Comparison of ENCODE assay signal across 9 cellular contexts in the genomic region with DNA sequence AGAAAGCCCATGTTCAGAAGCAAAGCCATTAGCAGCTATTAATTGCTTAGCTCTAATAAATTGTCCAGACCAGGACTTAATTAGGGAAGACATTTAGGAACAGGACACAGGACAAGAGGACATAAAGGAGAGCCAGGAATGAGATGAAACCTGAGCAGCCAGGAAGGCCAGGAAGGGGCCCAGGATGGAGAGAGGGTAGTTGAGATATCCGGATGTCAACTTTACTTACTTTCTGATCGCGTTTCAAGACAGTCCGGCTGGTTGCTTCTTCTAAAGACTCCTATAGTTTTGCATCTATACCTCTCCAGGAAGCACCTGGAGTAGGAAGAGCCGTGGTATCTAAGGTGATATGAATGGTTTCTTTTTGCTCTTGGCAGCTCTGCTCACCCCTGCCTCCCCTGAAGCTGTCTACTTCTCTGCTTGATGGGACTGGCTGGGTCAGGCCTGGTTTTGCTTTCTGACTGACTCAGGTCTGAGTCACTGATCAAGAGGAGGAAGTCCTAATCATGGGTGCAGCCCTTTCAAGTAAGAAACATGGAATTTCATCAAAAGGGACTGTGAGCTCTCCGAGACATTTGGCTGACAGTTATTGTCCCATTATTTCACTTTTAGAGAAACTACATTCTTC.
DNase-seq lines count a peak whose midpoint lies in the region; ATAC-seq and TF ChIP-seq lines count a peak whose summit lies in the region.
"Had no signal": no experiment of that assay in that cellular context is flagged by ENCODE, and none has a peak within 500 bp of the region (broad histone marks: within the 10 kb centered on the region; RNA-seq: fewer than 3 reads in every experiment).

No MANE protein-coding gene starts in this region.

- in situ Hi-C loops in astrocyte of the spinal cord (cut with HindIII; ENCODE audit: low sequenced_read_pairs): no loop called here

- H3K9me3 Mint-ChIP-seq in stimulated activated naive CD8-positive, alpha-beta T cell treated with anti-CD3 and anti-CD28 coated beads, Interleukin-15, amount 100 ng/mL, for 72 hours: no peaks in the 10 kb centered on the region
- no peaks in the 10 kb centered on the region for H3K9me3 Mint-ChIP-seq in endodermal cell

- H3K4me3 ChIP-seq in AG10803 (ENCODE audit: low read length): no peak overlapping the region
- H3K4me3 ChIP-seq in astrocyte of the spinal cord (ENCODE audit: low read depth, low read length): no peak overlapping the region
- no peak overlapping the region for H3K4me3 ChIP-seq in endodermal cell (ENCODE audit: low read length)

- DNase-seq in AG10803 (ENCODE audit: low read depth): peak; percentile 40
- DNase-seq in astrocyte of the spinal cord (ENCODE audit: low read depth, low spot score): peak; percentile 62
- no peak for DNase-seq in stimulated activated naive CD8-positive, alpha-beta T cell treated with anti-CD3 and anti-CD28 coated beads, Interleukin-15, amount 100 ng/mL, for 72 hours
- no peak for DNase-seq in ecto neural progenitor cell (ENCODE audit: low spot score)
- DNase-seq in NCI-H2107 treated with DMSO at 0.1 percent for 48 hours (lab: John Stamatoyannopoulos, UW; ENCODE audit: unreplicated experiment): no peak
- DNase-seq in endodermal cell: no peak

- TF ChIP-seq CTCF in AG10803 (conservative IDR thresholded peaks at IDR 0.05; ENCODE audit: low read length) (no peak), astrocyte of the spinal cord (IDR thresholded peaks at IDR 0.05; ENCODE audit: low read depth, low read length) (no peak), endodermal cell (conservative IDR thresholded peaks at IDR 0.05) (no peak)

- no peak overlapping the region for H3K9ac ChIP-seq in endodermal cell (ENCODE audit: extremely low read depth, low read length, poor library complexity, severe bottlenecking)

- no peak overlapping the region for H3K27ac ChIP-seq in endodermal cell (ENCODE audit: low read depth, low read length)

- no peaks in the 10 kb centered on the region for H3K27me3 ChIP-seq in endodermal cell (ENCODE audit: control insufficient read depth, insufficient read depth, low read length, poor library complexity, severe bottlenecking)

- no peaks in the 10 kb centered on the region for H3K9me3 ChIP-seq in endodermal cell (ENCODE audit: control insufficient read depth, low read length)

- H3K4me1 ChIP-seq in endodermal cell (ENCODE audit: control insufficient read depth, insufficient read depth, low read length): no peaks in the 10 kb centered on the region

- ATAC-seq in GM19351 (IDR thresholded peaks at IDR 0.05; ENCODE audit: unreplicated experiment): peak; percentile 97
- ATAC-seq in HG03342 (IDR thresholded peaks at IDR 0.05; ENCODE audit: unreplicated experiment): peak; percentile 98
- peak; percentile 53 for ATAC-seq in stimulated activated naive CD8-positive, alpha-beta T cell treated with anti-CD3 and anti-CD28 coated beads, Interleukin-15, amount 100 ng/mL, for 72 hours

- H3K4me3 Mint-ChIP-seq in stimulated activated naive CD8-positive, alpha-beta T cell treated with anti-CD3 and anti-CD28 coated beads, Interleukin-15, amount 100 ng/mL, for 72 hours: no peak overlapping the region
- H3K4me3 Mint-ChIP-seq in endodermal cell: no peak overlapping the region
- H3K4me3 Mint-ChIP-seq: activated naive CD8-positive, alpha-beta T cell had no signal

- H3K27me3 Mint-ChIP-seq in stimulated activated naive CD8-positive, alpha-beta T cell treated with anti-CD3 and anti-CD28 coated beads, Interleukin-15, amount 100 ng/mL, for 72 hours: peaks cover 6% of the 10 kb centered on the region
- H3K27me3 Mint-ChIP-seq in endodermal cell (ENCODE audit: insufficient read depth): no peaks in the 10 kb centered on the region
- H3K27me3 Mint-ChIP-seq: activated naive CD8-positive, alpha-beta T cell had no signal

- H3K27ac Mint-ChIP-seq in stimulated activated naive CD8-positive, alpha-beta T cell treated with anti-CD3 and anti-CD28 coated beads, Interleukin-15, amount 100 ng/mL, for 72 hours: peak overlapping the region in 1 of 2 donors; percentile 33
- H3K27ac Mint-ChIP-seq in endodermal cell: no peak overlapping the region
- H3K27ac Mint-ChIP-seq: activated naive CD8-positive, alpha-beta T cell had no signal

- 86 to 98% methylated on average over 1 to 5 of the region's 6 CpGs for whole genome bisulfite sequencing in endodermal cell (ENCODE audit: insufficient coverage in 1 of 2, insufficient read length in 1 of 2), 2 experiments

- no peaks in the 10 kb centered on the region for H3K4me1 Mint-ChIP-seq in stimulated activated naive CD8-positive, alpha-beta T cell treated with anti-CD3 and anti-CD28 coated beads, Interleukin-15, amount 100 ng/mL, for 72 hours
- H3K4me1 Mint-ChIP-seq in endodermal cell: peaks cover 13% of the 10 kb centered on the region

- no peaks in the 10 kb centered on the region for H3K36me3 ChIP-seq in endodermal cell (ENCODE audit: control insufficient read depth, insufficient read depth, low read length)

- no peaks in the 10 kb centered on the region for H3K36me3 Mint-ChIP-seq in endodermal cell (ENCODE audit: low read depth)
- H3K36me3 Mint-ChIP-seq: activated naive CD8-positive, alpha-beta T cell had no signal

Comparison
In these comparisons a context has a peak if more than half of its experiments do, and no peak if none do; other contexts are left out.
1. DNase-seq: peak in AG10803 (single experiment) and astrocyte of the spinal cord (single experiment); none in stimulated activated naive CD8-positive, alpha-beta T cell treated with anti-CD3 and anti-CD28 coated beads, Interleukin-15, amount 100 ng/mL, for 72 hours (0 of 2), ecto neural progenitor cell (single experiment), NCI-H2107 treated with DMSO at 0.1 percent for 48 hours (single experiment) and endodermal cell (single experiment).
2. Peak in every context shown above with its lines, with median percentiles within 50 percentile points of each other: ATAC-seq.